Comparison of ENCODE assay signal across 1 cellular context in the genomic region with DNA sequence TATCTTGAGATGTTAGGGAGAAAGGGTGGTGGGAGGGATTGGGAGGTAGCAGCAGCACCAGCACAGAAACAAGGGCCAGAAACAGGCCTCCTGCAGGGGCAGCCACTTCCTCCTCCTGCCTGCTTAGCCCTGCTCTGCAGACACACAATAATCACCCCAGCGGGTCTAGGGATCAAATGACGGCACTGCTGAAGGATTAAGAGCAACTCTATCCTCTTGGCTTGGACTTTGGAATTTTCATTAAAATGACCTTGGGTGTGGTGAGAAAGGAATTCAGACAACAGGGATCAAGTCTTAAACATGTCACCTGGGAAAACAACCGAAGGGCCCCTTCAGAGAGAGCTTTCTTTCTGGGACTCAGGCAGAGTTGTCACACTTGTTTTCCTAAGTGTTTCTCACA.
TF ChIP-seq lines count a peak whose summit lies in the region.

No MANE protein-coding gene starts in this region.

TF ChIP-seq in endothelial cell of umbilical vein, 7 proteins besides CTCF, POLR2A, EP300 and RAD21 (continued from another document):
- TF ChIP-seq POLR2AphosphoS5 (IDR thresholded peaks at IDR 0.05; ENCODE audit: insufficient read depth, low read depth, low read length) (no peak), JUN (IDR thresholded peaks at IDR 0.05; ENCODE audit: borderline replicate concordance, insufficient read depth, insufficient read length, low read depth) (no peak), GATA2 (IDR thresholded peaks at IDR 0.05; ENCODE audit: insufficient read depth, insufficient read length, low read depth, low read length) (no peak), MYC (IDR thresholded peaks at IDR 0.05; ENCODE audit: low read depth, low read length) (no peak), EZH2 (IDR thresholded peaks at IDR 0.05; ENCODE audit: borderline replicate concordance, low read depth, low read length, severe bottlenecking) (no peak)
- TF ChIP-seq, protein P1, sequence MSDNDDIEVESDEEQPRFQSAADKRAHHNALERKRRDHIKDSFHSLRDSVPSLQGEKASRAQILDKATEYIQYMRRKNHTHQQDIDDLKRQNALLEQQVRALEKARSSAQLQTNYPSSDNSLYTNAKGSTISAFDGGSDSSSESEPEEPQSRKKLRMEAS (IDR thresholded peaks at IDR 0.05; ENCODE audit: insufficient read depth, insufficient read length), result no peak
